Comparison of ENCODE assay signal across 8 cellular contexts in the genomic region with DNA sequence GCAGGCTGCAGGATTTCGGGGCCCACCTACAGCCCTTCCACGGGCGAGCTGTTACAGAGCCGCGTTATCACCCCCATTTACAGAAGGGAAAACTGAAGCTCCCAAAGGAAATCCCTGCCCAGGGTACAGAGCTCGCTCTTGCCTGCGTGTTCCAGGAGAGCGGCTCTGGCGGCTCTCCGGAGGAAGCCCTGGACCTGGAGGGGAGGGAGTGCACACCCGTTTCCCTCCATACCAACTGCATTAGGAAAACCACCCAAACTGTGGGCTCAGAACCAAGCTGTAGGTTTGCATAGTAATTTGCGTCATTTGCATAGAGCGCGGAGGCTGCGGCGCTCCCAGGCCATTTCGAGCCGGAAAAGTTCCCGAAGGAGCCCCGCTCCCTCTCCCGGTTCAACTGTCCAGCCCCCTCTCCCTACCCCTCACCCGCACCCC. TPM values are rescaled to one million over a fixed set of nuclear protein-coding genes. Genes with fewer than 3 reads are reported as not detected.
A peak's percentile ranks its signal among the peaks of the same experiment; 100 is the strongest.
DNase-seq lines count a peak whose midpoint lies in the region; ATAC-seq lines count a peak whose summit lies in the region.

No MANE protein-coding gene starts in this region.

- peaks cover 8% of the 10 kb centered on the region; the same call in 1 of the 2 replicates for H3K36me3 ChIP-seq in MG63
- no peaks in the 10 kb centered on the region for H3K36me3 ChIP-seq in adipocyte (ENCODE audit: control insufficient read depth, insufficient read depth, low read length, severe bottlenecking)
- peaks cover 26% of the 10 kb centered on the region for H3K36me3 ChIP-seq in skeletal muscle satellite cell (ENCODE audit: insufficient read depth, low read length)

- H3K9ac ChIP-seq in adipocyte (ENCODE audit: low read length), result peak overlapping the region; percentile 84
- peak overlapping the region; percentile 86 for H3K9ac ChIP-seq in skeletal muscle satellite cell (ENCODE audit: low read depth, low read length)

- ATAC-seq in GM21529 (IDR thresholded peaks at IDR 0.05; ENCODE audit: unreplicated experiment) (peak; percentile 24), GM18858 (IDR thresholded peaks at IDR 0.05; ENCODE audit: unreplicated experiment) (no peak)

- peak overlapping the region; percentile 88 for H3K4me2 ChIP-seq in skeletal muscle satellite cell (ENCODE audit: low read length)

- H3K4me3 ChIP-seq in MG63 (peak overlapping the region; percentile 48), adipocyte (ENCODE audit: low read length) (peak overlapping the region; percentile 83), skeletal muscle satellite cell (ENCODE audit: low read length) (peak overlapping the region; percentile 84)

- H3K4me1 ChIP-seq in adipocyte (ENCODE audit: control insufficient read depth, insufficient read depth, low read length) (peaks cover 10% of the 10 kb centered on the region), skeletal muscle satellite cell (ENCODE audit: control insufficient read depth, insufficient read depth, low read length) (peaks cover 23% of the 10 kb centered on the region)

- H3K9me3 ChIP-seq in MG63, result no peaks in the 10 kb centered on the region
- no peaks in the 10 kb centered on the region for H3K9me3 ChIP-seq in adipocyte (ENCODE audit: control insufficient read depth, low read length)
- H3K9me3 ChIP-seq in skeletal muscle satellite cell (replicated peaks; ENCODE audit: low read length), result no peaks in the 10 kb centered on the region

- DNase-seq in DMS53 treated with DMSO at 0.1 percent for 48 hours (lab: John Stamatoyannopoulos, UW; ENCODE audit: unreplicated experiment), result peak; percentile 71
- DNase-seq in MG63, result peak; percentile 75
- peak; percentile 80 for DNase-seq in adipocyte (ENCODE audit: low read depth)
- peak; percentile 74 for DNase-seq in hepatic stellate cell (ENCODE audit: low spot score)
- no peak for DNase-seq in NCI-H2029 treated with DMSO at 0.1 percent for 48 hours (lab: John Stamatoyannopoulos, UW)

- H3K27me3 ChIP-seq in MG63 (no peaks in the 10 kb centered on the region), adipocyte (replicated peaks; ENCODE audit: control insufficient read depth, insufficient read depth, low read length) (no peaks in the 10 kb centered on the region), skeletal muscle satellite cell (ENCODE audit: control insufficient read depth, insufficient read depth, low read length) (no peaks in the 10 kb centered on the region)

RNA-seq across cellular contexts. Expression of a gene that starts 24.7 kb away (rescaled TPM):
- total RNA-seq in MG63 (2014; rRNA removed; shearing (Covaris generic); ENCODE audit: low replicate concordance), result 3.4 and 8.5 TPM in 2 replicates
- 1.8 and 3.3 TPM in 2 replicates for total RNA-seq in skeletal muscle satellite cell (2012; rRNA removed)

RNA-seq across cellular contexts. Expression of a gene that starts 27.0 kb away (rescaled TPM):
- 27.6 and 32.3 TPM in 2 replicates for total RNA-seq in MG63 (2014; rRNA removed; shearing (Covaris generic); ENCODE audit: low replicate concordance)
- 65.5 and 77.1 TPM in 2 replicates for total RNA-seq in skeletal muscle satellite cell (2012; rRNA removed)
